Comparison of ENCODE assay signal across 8 cellular contexts in the genomic region with DNA sequence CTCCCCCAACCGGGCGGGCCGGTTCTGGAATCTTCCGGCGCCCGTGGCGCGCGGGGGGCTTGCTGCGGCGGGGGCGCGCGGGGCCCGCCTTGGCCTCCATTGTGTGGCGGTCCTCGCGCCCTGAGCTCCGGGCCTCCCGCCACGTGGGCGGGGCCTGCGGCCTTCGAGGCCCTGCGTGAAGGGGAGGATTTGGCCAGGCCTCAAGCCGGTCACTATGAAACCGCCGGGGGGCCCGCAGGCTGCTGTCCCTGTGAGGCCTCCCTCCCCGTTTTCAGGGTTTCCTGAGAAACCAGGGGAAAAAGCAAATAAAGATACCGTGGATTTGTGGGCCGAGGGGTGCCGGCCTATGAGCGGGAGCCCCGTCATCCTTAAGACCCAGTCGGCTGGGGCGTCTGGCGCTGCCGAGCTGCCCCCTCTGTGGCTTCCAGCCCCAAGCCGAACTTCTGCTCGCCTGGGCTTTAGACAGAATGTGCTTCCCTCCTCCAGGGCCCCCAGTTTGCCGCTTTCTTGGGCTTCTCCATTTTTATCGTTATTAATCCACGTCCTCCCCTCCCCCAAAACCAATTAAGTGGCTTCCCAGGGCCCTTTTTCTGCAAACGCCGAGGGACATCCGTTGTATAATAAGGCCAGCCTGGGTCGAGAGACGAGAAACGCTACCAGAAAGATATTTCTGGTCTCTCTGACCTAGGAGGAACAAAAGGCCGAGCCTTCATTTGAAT. TPM values are rescaled to one million over a fixed set of nuclear protein-coding genes. Genes with fewer than 3 reads are reported as not detected.
DNase-seq lines count a peak whose midpoint lies in the region; ATAC-seq and TF ChIP-seq lines count a peak whose summit lies in the region.

No MANE protein-coding gene starts in this region.

- peaks cover 70% of the 10 kb centered on the region for H3K36me3 ChIP-seq in BLaER1

- TF ChIP-seq CTCF in HL-60 (IDR thresholded peaks at IDR 0.05; ENCODE audit: insufficient read depth, low read length), result no peak

- no peaks in the 10 kb centered on the region for H3K27me3 Mint-ChIP-seq in T-helper 17 cell

- H3K4me1 ChIP-seq in BLaER1, result peaks cover 75% of the 10 kb centered on the region

- H3K27ac Mint-ChIP-seq in T-helper 17 cell, result peak overlapping the region; percentile 100

- DNase-seq in HL-60 (ENCODE audit: low read depth in 1 of 2, low spot score in 1 of 2) (peak in 1 of 2 experiments; percentile 30), T-helper 17 cell (peak in 2 of 3 donors; percentile 20 to 31), caudate nucleus (lab: John Stamatoyannopoulos, UW) (peak in 41 of 61 donors; percentile 13 to 86 (median 59)), iris pigment epithelial cell (ENCODE audit: low read depth) (peak; percentile 70), smooth muscle cell of the brain vasculature (ENCODE audit: low read depth, low spot score) (peak; percentile 64)

- peaks cover 62% of the 10 kb centered on the region for H4K20me1 ChIP-seq in BLaER1

- H3K27ac ChIP-seq in BLaER1 (peak overlapping the region; percentile 100), HL-60 (replicated peaks) (peak overlapping the region; percentile 100), caudate nucleus (ENCODE audit: low read depth, low read length) (peak overlapping the region; percentile 100)

- H3K4me3 Mint-ChIP-seq in T-helper 17 cell, result peak overlapping the region; percentile 99

- peaks cover 55% of the 10 kb centered on the region for H3K4me1 Mint-ChIP-seq in T-helper 17 cell

- no peaks in the 10 kb centered on the region for H3K27me3 ChIP-seq in BLaER1
- no peaks in the 10 kb centered on the region for H3K27me3 ChIP-seq in HL-60 (ENCODE audit: insufficient read depth, poor library complexity, severe bottlenecking)

- H3K4me2 ChIP-seq in BLaER1, result peak overlapping the region; percentile 98

- H3K36me3 Mint-ChIP-seq in T-helper 17 cell (ENCODE audit: low read depth), result peaks cover 9% of the 10 kb centered on the region

- peak overlapping the region; percentile 100 for H3K9ac ChIP-seq in BLaER1

- ATAC-seq in GM19397 (IDR thresholded peaks at IDR 0.05; ENCODE audit: unreplicated experiment) (peak; percentile 25), T-helper 17 cell (peak; percentile 15), GM21360 (IDR thresholded peaks at IDR 0.05; ENCODE audit: unreplicated experiment) (no peak)

- H3K4me3 ChIP-seq in BLaER1, result peak overlapping the region; percentile 87
- peak overlapping the region; percentile 82 for H3K4me3 ChIP-seq in HL-60 (replicated peaks; ENCODE audit: insufficient read depth, low read length)

- H3K9me3 ChIP-seq in BLaER1, result no peaks in the 10 kb centered on the region
- no peaks in the 10 kb centered on the region for H3K9me3 ChIP-seq in T-helper 17 cell (ENCODE audit: control insufficient read depth, low read length, poor library complexity, severe bottlenecking)

RNA-seq across cellular contexts. Expression of gene EWSR1, which starts 0.6 kb away (rescaled TPM):
- 100 to 1,000 TPM; 323 to 335 TPM for total RNA-seq in T-helper 17 cell

RNA-seq across cellular contexts. Expression of gene RHBDD3, which starts 0.9 kb away (rescaled TPM):
- 10 to 100 TPM; 11.3 to 15.9 TPM for total RNA-seq in T-helper 17 cell

RNA-seq across cellular contexts. Expression of gene GAS2L1, which starts 37.8 kb away (rescaled TPM):
- 10 to 100 TPM in 1 of 2 donors, 1 to 10 TPM in 1; 2.5 to 32.6 TPM for total RNA-seq in T-helper 17 cell

RNA-seq across cellular contexts. Expression of gene RASL10A, which starts 46.8 kb away (rescaled TPM):
- total RNA-seq in T-helper 17 cell, result under 1 TPM in 1 of 2 donors, not detected in 1; 0.92 TPM
